8 cellular contexts compared by ENCODE assay signal in the genomic region with DNA sequence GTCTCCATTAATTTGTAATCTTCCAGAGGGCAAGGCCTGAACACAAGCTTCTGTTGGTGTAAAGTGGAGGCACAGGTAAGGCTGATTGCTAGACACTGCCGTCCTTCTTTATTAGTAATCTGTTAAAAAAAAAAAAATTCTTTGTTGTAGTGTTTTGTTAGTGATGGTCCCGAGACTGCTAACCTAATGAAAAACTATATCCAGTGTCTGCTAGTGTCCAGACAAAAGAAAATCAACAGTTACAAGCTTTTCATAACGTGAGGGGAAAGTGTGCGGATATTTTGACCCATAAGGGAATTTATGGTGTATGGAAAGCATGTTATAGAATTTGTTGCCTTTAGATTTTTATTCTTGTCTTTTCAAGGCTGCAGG. TPM values are rescaled to one million over a fixed set of nuclear protein-coding genes. Genes with fewer than 3 reads are reported as not detected.
DNase-seq lines count a peak whose midpoint lies in the region; ATAC-seq and TF ChIP-seq lines count a peak whose summit lies in the region.

No MANE protein-coding gene starts in this region.

- TF ChIP-seq POLR2A in thyroid gland (IDR thresholded peaks at IDR 0.05), result no peak

- H3K4me1 ChIP-seq in adipocyte (ENCODE audit: control insufficient read depth, insufficient read depth, low read length) (peaks cover 21% of the 10 kb centered on the region), thyroid gland (peaks cover 11% of the 10 kb centered on the region in 2 donors)

- ATAC-seq in left colon, result no peak

- no peaks in the 10 kb centered on the region for H3K9me3 ChIP-seq in adipocyte (ENCODE audit: control insufficient read depth, low read length)
- H3K9me3 ChIP-seq in thyroid gland, result no peaks in the 10 kb centered on the region

- DNase-seq in activated T-cell treated with anti-CD3 and anti-CD28 coated beads, Interleukin-2, amount 50 U/mL, for 24 hours, result no peak
- no peak for DNase-seq in activated T-cell treated with anti-CD3 and anti-CD28 coated beads, Interleukin-2, amount 50 U/mL, for 1 hour
- DNase-seq in adipocyte (ENCODE audit: low read depth), result no peak
- DNase-seq in thyroid gland, result no peak
- no peak for DNase-seq in medulla oblongata (ENCODE audit: extremely low spot score)
- no peak for DNase-seq in AG08396 (ENCODE audit: low spot score)
- no peak for DNase-seq in left colon

- H3K4me3 ChIP-seq in adipocyte (ENCODE audit: low read length), result peak overlapping the region; percentile 84
- H3K4me3 ChIP-seq in thyroid gland (replicated peaks in 1 of 3), result peak overlapping the region in 1 of 3 donors; percentile 50

- intact Hi-C loops in thyroid gland (cut with DNase I), result no loop called here
- intact Hi-C loops in left colon (cut with DNase I, micrococcal nuclease), result no loop called here

- 35 to 44% methylated on average over 4 of the region's 4 CpGs for WGBS in thyroid gland, 2 donors

- H3K27me3 ChIP-seq in adipocyte (replicated peaks; ENCODE audit: control insufficient read depth, insufficient read depth, low read length) (no peaks in the 10 kb centered on the region), layer of hippocampus (ENCODE audit: control insufficient read depth, insufficient read depth, low read length) (no peaks in the 10 kb centered on the region), thyroid gland (no peaks in the 10 kb centered on the region)

- no peaks in the 10 kb centered on the region for H3K27me3 Mint-ChIP-seq in activated T-cell treated with anti-CD3 and anti-CD28 coated beads, Interleukin-2, amount 50 U/mL, for 24 hours

- no peaks in the 10 kb centered on the region for H3K9me3 Mint-ChIP-seq in activated T-cell treated with anti-CD3 and anti-CD28 coated beads, Interleukin-2, amount 50 U/mL, for 24 hours

- peak overlapping the region; percentile 87 for H3K27ac ChIP-seq in layer of hippocampus (ENCODE audit: low read depth, low read length)
- peak overlapping the region; percentile 83 to 94 (median 89) for H3K27ac ChIP-seq in thyroid gland

- peaks cover 22% of the 10 kb centered on the region for H3K36me3 Mint-ChIP-seq in activated T-cell treated with anti-CD3 and anti-CD28 coated beads, Interleukin-2, amount 50 U/mL, for 24 hours (ENCODE audit: low read depth)

- peaks cover 26% of the 10 kb centered on the region for H3K4me1 Mint-ChIP-seq in activated T-cell treated with anti-CD3 and anti-CD28 coated beads, Interleukin-2, amount 50 U/mL, for 24 hours (ENCODE audit: low read depth)

- peak overlapping the region; percentile 99 for H3K4me3 Mint-ChIP-seq in activated T-cell treated with anti-CD3 and anti-CD28 coated beads, Interleukin-2, amount 50 U/mL, for 24 hours

- peak overlapping the region; percentile 99 for H3K27ac Mint-ChIP-seq in activated T-cell treated with anti-CD3 and anti-CD28 coated beads, Interleukin-2, amount 50 U/mL, for 24 hours

- H3K9ac ChIP-seq in adipocyte (ENCODE audit: low read length), result peak overlapping the region; percentile 88

- TF ChIP-seq CTCF in thyroid gland (IDR thresholded peaks at IDR 0.05), result no peak

- H3K36me3 ChIP-seq in adipocyte (ENCODE audit: control insufficient read depth, insufficient read depth, low read length, severe bottlenecking) (no peaks in the 10 kb centered on the region), thyroid gland (no peaks in the 10 kb centered on the region)

RNA-seq across cellular contexts. Expression of a gene that starts 4.2 kb away (rescaled TPM):
- 10 to 100 TPM; 17.4 to 35.1 (median 29.0) TPM for total RNA-seq in thyroid gland
- total RNA-seq in left colon, result 10 to 100 TPM; 27.2 to 33.3 TPM
